ENCODE assay signal across 25 cellular contexts in genomic region chr19:35127871-35128270, GRCh38. TPM values are rescaled to one million over a fixed set of nuclear protein-coding genes. Genes with fewer than 3 reads are reported as not detected.
"Had no signal": no experiment of that assay in that cellular context is flagged by ENCODE, and none has a peak within 500 bp of the region (broad histone marks: within the 10 kb centered on the region; RNA-seq: fewer than 3 reads in every experiment).

No MANE protein-coding gene starts in this region.

- H3K36me3 Mint-ChIP-seq: activated naive CD8-positive, alpha-beta T cell treated with anti-CD3 and anti-CD28 coated beads, Interleukin-2, amount 10 ng/mL, durations not matched to agents 7 days and 5 days; memory B cell; naive thymus-derived CD4-positive, alpha-beta T cell; stimulated activated naive B cell treated with anti-CD40 and anti-IgM and Interleukin-4, amounts not matched to agents 10 μg/mL and 1 μg/mL and 100 μg/mL, for 72 hours; T-cell had no signal

- H3K9me3 Mint-ChIP-seq: activated CD8-positive, alpha-beta T cell treated with anti-CD3 and anti-CD28 coated beads for 36 hours; activated naive CD8-positive, alpha-beta T cell treated with anti-CD3 and anti-CD28 coated beads, Interleukin-2, amount 10 ng/mL, durations not matched to agents 7 days and 5 days; activated T-cell treated with anti-CD3 and anti-CD28 coated beads, Interleukin-2, amount 50 U/mL, for 24 hours; activated T-helper 2 cell treated with anti-CD3 and anti-CD28 coated beads, Interferon-gamma antibody, Interleukin-2, Interleukin-4, amounts not matched to agents 10 μg/mL and 5 μg/mL and 100 μg/mL, durations not matched to agents 14 hours and 24 hours and 36 hours had no signal

- H3K4me3 ChIP-seq: body of pancreas, pancreas had no signal

- H3K4me3 Mint-ChIP-seq: activated CD4-positive, alpha-beta T cell treated with anti-CD3 and anti-CD28 coated beads, Interleukin-2, amount 10 ng/mL, durations not matched to agents 24 days and 14 days; activated CD8-positive, alpha-beta T cell treated with anti-CD3 and anti-CD28 coated beads for 36 hours; activated naive CD8-positive, alpha-beta T cell treated with anti-CD3 and anti-CD28 coated beads, Interleukin-2, amount 10 ng/mL, durations not matched to agents 7 days and 5 days; activated T-cell treated with anti-CD3 and anti-CD28 coated beads, Interleukin-2, amount 50 U/mL, for 24 hours; central memory CD8-positive, alpha-beta T cell; memory B cell; naive thymus-derived CD4-positive, alpha-beta T cell; stimulated activated naive B cell treated with anti-CD40 and anti-IgM and Interleukin-4, amounts not matched to agents 10 μg/mL and 1 μg/mL and 100 μg/mL, for 72 hours; T-cell had no signal

- DNase-seq: activated CD4-positive, alpha-beta T cell treated with anti-CD3 and anti-CD28 coated beads, Interleukin-2, amount 10 ng/mL, durations not matched to agents 24 days and 14 days; activated CD8-positive, alpha-beta T cell treated with anti-CD3 and anti-CD28 coated beads for 36 hours; activated naive CD4-positive, alpha-beta T cell treated with Interleukin-2 at 50 U/mL for 16 hours; activated naive CD8-positive, alpha-beta T cell treated with anti-CD3 and anti-CD28 coated beads, Interleukin-2, amount 10 ng/mL, durations not matched to agents 7 days and 5 days; activated T-cell treated with anti-CD3 and anti-CD28 coated beads, Interleukin-2, amount 50 U/mL, for 24 hours; amygdala; body of pancreas; cortex of kidney; effector CD4-positive, alpha-beta T cell; head of caudate nucleus; left ventricle myocardium superior; naive thymus-derived CD4-positive, alpha-beta T cell; pancreas; stimulated activated naive B cell treated with anti-CD40 and anti-IgM and Interleukin-4, amounts not matched to agents 10 μg/mL and 1 μg/mL and 100 μg/mL, for 72 hours; T-cell; T-helper 9 cell had no signal

- H3K27ac Mint-ChIP-seq: activated CD4-positive, alpha-beta T cell treated with anti-CD3 and anti-CD28 coated beads, Interleukin-2, amount 10 ng/mL, durations not matched to agents 24 days and 14 days; activated CD8-positive, alpha-beta T cell treated with anti-CD3 and anti-CD28 coated beads for 36 hours; activated naive CD8-positive, alpha-beta T cell treated with anti-CD3 and anti-CD28 coated beads, Interleukin-2, amount 10 ng/mL, durations not matched to agents 7 days and 5 days; activated T-cell treated with anti-CD3 and anti-CD28 coated beads, Interleukin-2, amount 50 U/mL, for 24 hours; activated T-helper 2 cell treated with anti-CD3 and anti-CD28 coated beads, Interferon-gamma antibody, Interleukin-2, Interleukin-4, amounts not matched to agents 10 μg/mL and 5 μg/mL and 100 μg/mL, durations not matched to agents 14 hours and 24 hours and 36 hours; memory B cell; naive thymus-derived CD4-positive, alpha-beta T cell; stimulated activated naive B cell treated with anti-CD40 and anti-IgM and Interleukin-4, amounts not matched to agents 10 μg/mL and 1 μg/mL and 100 μg/mL, for 72 hours; T-cell had no signal

- H3K9me3 ChIP-seq: body of pancreas, pancreas had no signal

- H3K27me3 ChIP-seq: body of pancreas, pancreas had no signal

- ATAC-seq: activated CD8-positive, alpha-beta T cell treated with anti-CD3 and anti-CD28 coated beads for 36 hours; body of pancreas; left ventricle myocardium superior; naive thymus-derived CD4-positive, alpha-beta T cell; pancreas; SK-N-SH treated with all-trans-retinoic acid at 6 μM for 48 hours; stimulated activated naive B cell treated with anti-CD40 and anti-IgM and Interleukin-4, amounts not matched to agents 10 μg/mL and 1 μg/mL and 100 μg/mL, for 72 hours; T-cell had no signal

- H3K27ac ChIP-seq: body of pancreas, pancreas had no signal

- H3K27me3 Mint-ChIP-seq: activated CD8-positive, alpha-beta T cell treated with anti-CD3 and anti-CD28 coated beads for 36 hours; activated naive CD8-positive, alpha-beta T cell treated with anti-CD3 and anti-CD28 coated beads, Interleukin-2, amount 10 ng/mL, durations not matched to agents 7 days and 5 days; activated T-cell treated with anti-CD3 and anti-CD28 coated beads, Interleukin-2, amount 50 U/mL, for 24 hours; central memory CD8-positive, alpha-beta T cell; memory B cell; naive thymus-derived CD4-positive, alpha-beta T cell; T-cell had no signal

- H3K36me3 ChIP-seq: pancreas had no signal

RNA-seq across cellular contexts. Expression of gene LGI4, which starts 7.0 kb away (rescaled TPM):
- total RNA-seq: kidney epithelial cell, renal cortical epithelial cell had no signal
- polyA plus RNA-seq: naive thymus-derived CD4-positive, alpha-beta T cell had no signal

RNA-seq across cellular contexts. Expression of gene FXYD1, which starts 10.8 kb away (rescaled TPM):
- total RNA-seq: activated naive CD8-positive, alpha-beta T cell treated with anti-CD3 and anti-CD28 coated beads, Interleukin-2, amount 10 ng/mL, durations not matched to agents 7 days and 5 days; frontal cortex; kidney epithelial cell; renal cortical epithelial cell had no signal

RNA-seq across cellular contexts. Expression of gene FXYD3, which starts 12.2 kb away (rescaled TPM):
- total RNA-seq: activated CD4-positive, alpha-beta T cell treated with anti-CD3 and anti-CD28 coated beads, Interleukin-2, amount 10 ng/mL, durations not matched to agents 24 days and 14 days; activated CD8-positive, alpha-beta T cell treated with anti-CD3 and anti-CD28 coated beads for 36 hours; activated naive CD8-positive, alpha-beta T cell treated with anti-CD3 and anti-CD28 coated beads, Interleukin-2, amount 10 ng/mL, durations not matched to agents 7 days and 5 days; activated T-helper 2 cell treated with anti-CD3 and anti-CD28 coated beads, Interferon-gamma antibody, Interleukin-2, Interleukin-4, amounts not matched to agents 10 μg/mL and 5 μg/mL and 100 μg/mL, durations not matched to agents 14 hours and 24 hours and 36 hours; fibroblast of lung; frontal cortex; mononuclear cell; naive thymus-derived CD4-positive, alpha-beta T cell; renal cortical epithelial cell had no signal
- polyA plus RNA-seq: fibroblast of lung; naive thymus-derived CD4-positive, alpha-beta T cell had no signal

RNA-seq across cellular contexts. Expression of gene FXYD7, which starts 15.2 kb away (rescaled TPM):
- total RNA-seq: activated T-helper 2 cell treated with anti-CD3 and anti-CD28 coated beads, Interferon-gamma antibody, Interleukin-2, Interleukin-4, amounts not matched to agents 10 μg/mL and 5 μg/mL and 100 μg/mL, durations not matched to agents 14 hours and 24 hours and 36 hours; fibroblast of lung; kidney epithelial cell; left ventricle myocardium superior; renal cortical epithelial cell had no signal
- polyA plus RNA-seq: fibroblast of lung had no signal

RNA-seq across cellular contexts. Expression of gene FXYD5, which starts 26.7 kb away (rescaled TPM):
- total RNA-seq: frontal cortex had no signal
